ENCODE assay signal across 33 cellular contexts in the genomic region with DNA sequence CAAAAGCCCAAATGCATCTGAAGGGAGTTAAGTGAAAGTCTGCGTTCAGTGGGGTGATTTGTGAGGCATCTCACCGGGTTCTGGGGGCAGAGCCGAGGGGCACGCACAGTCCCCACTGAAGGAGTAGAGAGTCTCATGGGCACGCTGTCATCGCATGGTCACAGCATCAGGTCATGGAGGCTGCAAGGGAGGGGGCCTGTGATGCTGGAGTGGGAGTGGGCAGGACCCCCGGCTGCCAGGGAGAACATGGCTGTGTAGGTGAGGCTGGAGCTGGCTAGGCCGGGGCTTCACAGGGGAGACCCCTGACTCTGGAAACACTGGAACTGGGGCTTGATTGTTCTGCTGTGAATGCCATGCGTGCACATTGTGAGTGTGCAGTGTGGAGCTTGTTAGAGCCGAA.
A peak's percentile ranks its signal among the peaks of the same experiment; 100 is the strongest.
DNase-seq lines count a peak whose midpoint lies in the region; ATAC-seq and TF ChIP-seq lines count a peak whose summit lies in the region.
"Had no signal": no experiment of that assay in that cellular context is flagged by ENCODE, and none has a peak within 500 bp of the region (broad histone marks: within the 10 kb centered on the region; RNA-seq: fewer than 3 reads in every experiment).

No MANE protein-coding gene starts in this region.

- peak overlapping the region; percentile 93 for H2BK120ac ChIP-seq in neuronal stem cell (ENCODE audit: low read depth, low read length)

- peak overlapping the region; percentile 52 for H3K18ac ChIP-seq in neuronal stem cell (ENCODE audit: low read length)

- peak overlapping the region; percentile 33 for H2AK5ac ChIP-seq in neuronal stem cell (ENCODE audit: low read depth, low read length)

- intact Hi-C loops in posterior vena cava (cut with DNase I), result no loop called here
- intact Hi-C loops in sciatic nerve (cut with DNase I), result no loop called here
- intact Hi-C loops in spleen (cut with DNase I; ENCODE audit: low total_unique reads), result no loop called here

- in situ Hi-C loops in GM13977 (cut with MboI; ENCODE audit: low pct_unique_long_range_greater_than_20kb, low sequenced_read_pairs, unreplicated experiment), result no loop called here

- H3K4me2 ChIP-seq in neuronal stem cell (ENCODE audit: insufficient read depth, low read length, poor library complexity, severe bottlenecking), result no peak overlapping the region
- H3K4me2 ChIP-seq: A549; BLaER1; BLaER1 treated with 17β-estradiol and CSF1 and Interleukin-3, amounts not matched to agents 10 nM and 100 nM had no signal

- H3K36me3 ChIP-seq in neuronal stem cell (replicated peaks in 1 of 2; ENCODE audit: control insufficient read depth in 2 of 2, insufficient read depth in 2 of 2, low read length in 2 of 2), result no peaks in the 10 kb centered on the region
- no peaks in the 10 kb centered on the region for H3K36me3 ChIP-seq in spleen
- H3K36me3 ChIP-seq: BE2C; BLaER1; BLaER1 treated with 17β-estradiol and CSF1 and Interleukin-3, amounts not matched to agents 10 nM and 100 nM had no signal

- peak overlapping the region; percentile 6 for H3K14ac ChIP-seq in neuronal stem cell (ENCODE audit: low read length)

- ATAC-seq in sciatic nerve (no peak), esophagus mucosa (no peak), GM21619 (IDR thresholded peaks at IDR 0.05; ENCODE audit: unreplicated experiment) (no peak), GM19397 (IDR thresholded peaks at IDR 0.05; ENCODE audit: unreplicated experiment) (no peak)
- ATAC-seq: A549; CD8-positive, alpha-beta T cell had no signal

- H4K91ac ChIP-seq in neuronal stem cell (ENCODE audit: low read depth, low read length, poor library complexity), result no peak overlapping the region

- no peak overlapping the region for H2BK5ac ChIP-seq in neuronal stem cell (ENCODE audit: low read length)

- no peak overlapping the region for H3K4me3 ChIP-seq in neuronal stem cell (ENCODE audit: low read length in 2 of 2)
- H3K4me3 ChIP-seq in spleen, result no peak overlapping the region
- H3K4me3 ChIP-seq: A549; BLaER1; BLaER1 treated with 17β-estradiol and CSF1 and Interleukin-3, amounts not matched to agents 10 nM and 100 nM had no signal

- H3K9me3 ChIP-seq in neuronal stem cell (replicated peaks in 1 of 2; ENCODE audit: control insufficient read depth in 2 of 2, insufficient read depth in 1 of 2, low read depth in 1 of 2, low read length in 2 of 2) (no peaks in the 10 kb centered on the region), spleen (no peaks in the 10 kb centered on the region)
- H3K9me3 ChIP-seq: A549; BE2C; BLaER1; BLaER1 treated with 17β-estradiol and CSF1 and Interleukin-3, amounts not matched to agents 10 nM and 100 nM; Caco-2 had no signal

- no peaks in the 10 kb centered on the region for H3K79me1 ChIP-seq in neuronal stem cell (ENCODE audit: low read depth, low read length)

- H3K23ac ChIP-seq in neuronal stem cell (ENCODE audit: low read depth, low read length, poor library complexity), result no peak overlapping the region

- H4K8ac ChIP-seq in neuronal stem cell (ENCODE audit: low read depth, low read length), result no peak overlapping the region

- H3K9ac ChIP-seq in neuronal stem cell (ENCODE audit: low read depth, low read length, poor library complexity), result no peak overlapping the region
- H3K9ac ChIP-seq: BLaER1; BLaER1 treated with 17β-estradiol and CSF1 and Interleukin-3, amounts not matched to agents 10 nM and 100 nM had no signal

- no peak overlapping the region for H3K27ac ChIP-seq in neuronal stem cell (replicated peaks; ENCODE audit: low read length)
- H3K27ac ChIP-seq in spleen, result no peak overlapping the region
- H3K27ac ChIP-seq: 22Rv1; A549; BLaER1; BLaER1 treated with 17β-estradiol and CSF1 and Interleukin-3, amounts not matched to agents 10 nM and 100 nM; C4-2B had no signal

- TF ChIP-seq POLR2A in spleen (IDR thresholded peaks at IDR 0.05), result no peak

- H3K4me1 ChIP-seq in neuronal stem cell (ENCODE audit: control insufficient read depth in 2 of 2, insufficient read depth in 1 of 2, low read depth in 1 of 2, low read length in 2 of 2) (peaks cover 2 to 3% of the 10 kb centered on the region in 2 donors), spleen (no peaks in the 10 kb centered on the region)
- H3K4me1 ChIP-seq: A549; BE2C; BLaER1; BLaER1 treated with 17β-estradiol and CSF1 and Interleukin-3, amounts not matched to agents 10 nM and 100 nM; Caco-2 had no signal

- DNase-seq in neuronal stem cell (ENCODE audit: low spot score), result no peak
- peak; percentile 75 for DNase-seq in posterior vena cava (ENCODE audit: low spot score)
- DNase-seq in sciatic nerve (ENCODE audit: low spot score), result peak; percentile 39
- peak; percentile 66 for DNase-seq in spleen
- no peak for DNase-seq in GM13977 (ENCODE audit: low spot score)
- DNase-seq: 8988T; ACHN; AML-193; BE2C; C1 segment of cervical spinal cord; Caco-2; Calu3; CD4-positive, alpha-beta memory T cell; CD4-positive, alpha-beta T cell; CD4-positive, CD25-positive, alpha-beta regulatory T cell; CD8-positive, alpha-beta memory T cell; CD8-positive, alpha-beta T cell; COR-L47; DMS 273 treated with DMSO at 0.1 percent for 48 hours; DMS153; DMS53; DMS79; DMS79 treated with DMSO at 0.1 percent for 48 hours; DND-41; EL had no signal

- H3K4ac ChIP-seq in neuronal stem cell (ENCODE audit: low read length), result no peak overlapping the region

- TF ChIP-seq CTCF in spleen (IDR thresholded peaks at IDR 0.05 in 8 of 11, conservative IDR thresholded peaks at IDR 0.05 in 3 of 11) (no peak), GM13977 (IDR thresholded peaks at IDR 0.05; ENCODE audit: extremely low read depth, insufficient read depth, missing control alignments) (no peak)

- H2AFZ ChIP-seq in neuronal stem cell (ENCODE audit: low read length), result no peak overlapping the region

- no CpG with 5 or more reads among the region's 10 CpGs for WGBS in neuronal stem cell (ENCODE audit: extremely low coverage in 2 of 2, insufficient read length in 2 of 2, insufficient replicate concordance in 1 of 2), 2 donors
- WGBS in spleen, 5 donors, result 76 to 90% (median 83%) methylated on average over 10 of the region's 10 CpGs

- H2BK12ac ChIP-seq in neuronal stem cell (ENCODE audit: low read length), result peak overlapping the region; percentile 35

- no peak overlapping the region for H2BK15ac ChIP-seq in neuronal stem cell (ENCODE audit: low read length)

- no peaks in the 10 kb centered on the region for H3K27me3 ChIP-seq in neuronal stem cell (ENCODE audit: control insufficient read depth in 3 of 3, insufficient read depth in 3 of 3, low read depth in 1 of 3, low read length in 3 of 3)
- H3K27me3 ChIP-seq in spleen (replicated peaks in 1 of 7), result no peaks in the 10 kb centered on the region
- H3K27me3 ChIP-seq: BE2C; BLaER1; BLaER1 treated with 17β-estradiol and CSF1 and Interleukin-3, amounts not matched to agents 10 nM and 100 nM had no signal

Comparison
In these comparisons a context has a peak if more than half of its experiments do, and no peak if none do; other contexts are left out.
1. DNase-seq: peak in posterior vena cava (single experiment), sciatic nerve (single experiment) and spleen (single experiment); none in neuronal stem cell (single experiment) and GM13977 (single experiment).